22 cellular contexts compared by ENCODE assay signal in genomic region chr5:178423431-178423830, GRCh38.
"Had no signal": no experiment of that assay in that cellular context is flagged by ENCODE, and none has a peak within 500 bp of the region (broad histone marks: within the 10 kb centered on the region; RNA-seq: fewer than 3 reads in every experiment).

No MANE protein-coding gene starts in this region.

- H3K27me3 ChIP-seq: ascending aorta, MG63, Peyer's patch, SJSA1 had no signal

- ATAC-seq: activated CD4-positive, alpha-beta T cell treated with anti-CD3 and anti-CD28 coated beads for 36 hours; T-helper 17 cell had no signal

- DNase-seq: activated B cell treated with CpG ODN at 0.5 μM for 24 hours; activated CD4-positive, alpha-beta memory T cell treated with anti-CD3 and anti-CD28 coated beads, Interleukin-2, amount 10 ng/mL, durations not matched to agents 7 days and 5 days; activated CD4-positive, alpha-beta T cell treated with anti-CD3 and anti-CD28 coated beads for 36 hours; activated CD4-positive, alpha-beta T cell treated with anti-CD3 and anti-CD28 coated beads, Interleukin-2, amount 50 U/mL, for 1 hour; activated effector memory CD4-positive, alpha-beta T cell treated with Interleukin-2 at 50 U/mL for 16 hours; activated naive CD4-positive, alpha-beta T cell; activated T-cell treated with anti-CD3 and anti-CD28 coated beads, Interleukin-2, amount 50 U/mL, for 24 hours; amniotic stem cell; MG63; NCI-H1105; NCI-H1436; NCI-H187 treated with DMSO at 0.1 percent for 48 hours; NCI-H2081 treated with DMSO at 0.1 percent for 48 hours; NCI-H446; NCI-H524; Peyer's patch; SHP77; T-helper 17 cell; T-helper 9 cell had no signal

- H3K4me3 ChIP-seq: ascending aorta, MG63, Peyer's patch, SJSA1 had no signal

- H3K36me3 ChIP-seq: ascending aorta, Peyer's patch, SJSA1 had no signal

- H3K4me1 ChIP-seq: ascending aorta, Peyer's patch, SJSA1 had no signal

- H3K27ac ChIP-seq: ascending aorta, Peyer's patch, RWPE1, SJSA1 had no signal

- H3K9me3 ChIP-seq: ascending aorta, MG63, Peyer's patch had no signal
